8 cellular contexts compared by ENCODE assay signal in genomic region chr12:1595026-1595561, GRCh38. TPM values are rescaled to one million over a fixed set of nuclear protein-coding genes. Genes with fewer than 3 reads are reported as not detected.
DNase-seq lines count a peak whose midpoint lies in the region; ATAC-seq lines count a peak whose summit lies in the region.

No MANE protein-coding gene starts in this region.

- peaks cover 4 to 9% of the 10 kb centered on the region in 2 donors for H3K36me3 Mint-ChIP-seq in activated T-cell treated with anti-CD3 and anti-CD28 coated beads, Interleukin-2, amount 50 U/mL, for 72 hours (ENCODE audit: insufficient read depth in 2 of 2)
- peaks cover 15% of the 10 kb centered on the region for H3K36me3 Mint-ChIP-seq in activated T-helper 1 cell treated with anti-CD3 and anti-CD28 coated beads, Interleukin-12 subunit alpha, Interleukin-12 subunit beta, Interleukin-2, Interleukin-4 antibody, amounts not matched to agents 30 ng/mL and 10 ng/mL and 1 ng/mL, durations not matched to agents 14 hours and 24 hours and 36 hours (ENCODE audit: low read depth)

- no peaks in the 10 kb centered on the region for H3K9me3 Mint-ChIP-seq in activated T-cell treated with anti-CD3 and anti-CD28 coated beads, Interleukin-2, amount 50 U/mL, for 72 hours
- no peaks in the 10 kb centered on the region for H3K9me3 Mint-ChIP-seq in activated T-helper 1 cell treated with anti-CD3 and anti-CD28 coated beads, Interleukin-12 subunit alpha, Interleukin-12 subunit beta, Interleukin-2, Interleukin-4 antibody, amounts not matched to agents 30 ng/mL and 10 ng/mL and 1 ng/mL, durations not matched to agents 14 hours and 24 hours and 36 hours

- peak overlapping the region; percentile 89 for H3K27ac Mint-ChIP-seq in activated T-cell treated with anti-CD3 and anti-CD28 coated beads, Interleukin-2, amount 50 U/mL, for 72 hours
- H3K27ac Mint-ChIP-seq in activated T-helper 1 cell treated with anti-CD3 and anti-CD28 coated beads, Interleukin-12 subunit alpha, Interleukin-12 subunit beta, Interleukin-2, Interleukin-4 antibody, amounts not matched to agents 30 ng/mL and 10 ng/mL and 1 ng/mL, durations not matched to agents 14 hours and 24 hours and 36 hours: peak overlapping the region; percentile 92

- H3K4me3 Mint-ChIP-seq in activated T-cell treated with anti-CD3 and anti-CD28 coated beads, Interleukin-2, amount 50 U/mL, for 72 hours: peak overlapping the region; percentile 84 to 94
- peak overlapping the region; percentile 88 for H3K4me3 Mint-ChIP-seq in activated T-helper 1 cell treated with anti-CD3 and anti-CD28 coated beads, Interleukin-12 subunit alpha, Interleukin-12 subunit beta, Interleukin-2, Interleukin-4 antibody, amounts not matched to agents 30 ng/mL and 10 ng/mL and 1 ng/mL, durations not matched to agents 14 hours and 24 hours and 36 hours

- intact Hi-C loops in activated T-helper 1 cell treated with anti-CD3 and anti-CD28 coated beads, Interleukin-12 subunit alpha, Interleukin-12 subunit beta, Interleukin-2, Interleukin-4 antibody, amounts not matched to agents 30 ng/mL and 10 ng/mL and 1 ng/mL, durations not matched to agents 14 hours and 24 hours and 36 hours (cut with micrococcal nuclease): loop anchor here (1.0 to 10.0 kb wide), 5 partner anchors 10 to 1210 kb away; partner anchors contain the start of genes B4GALNT3, ERC1 and KDM5A
- intact Hi-C loops in left ventricle myocardium superior (cut with micrococcal nuclease): no loop called here

- DNase-seq in activated T-cell treated with anti-CD3 and anti-CD28 coated beads, Interleukin-2, amount 50 U/mL, for 72 hours: no peak
- DNase-seq in activated T-cell treated with anti-CD3 and anti-CD28 coated beads, Interleukin-2, amount 50 U/mL, for 1 hour: no peak
- no peak for DNase-seq in activated T-helper 1 cell treated with anti-CD3 and anti-CD28 coated beads, Interleukin-12 subunit alpha, Interleukin-12 subunit beta, Interleukin-2, Interleukin-4 antibody, amounts not matched to agents 30 ng/mL and 10 ng/mL and 1 ng/mL, durations not matched to agents 14 hours and 24 hours and 36 hours (ENCODE audit: low spot score)
- DNase-seq in left ventricle myocardium superior: no peak
- no peak for DNase-seq in skeletal muscle cell (ENCODE audit: low read depth)
- no peak for DNase-seq in NCI-H82 treated with DMSO at 0.1 percent for 48 hours (lab: John Stamatoyannopoulos, UW; ENCODE audit: unreplicated experiment)

- no peaks in the 10 kb centered on the region for H3K27me3 Mint-ChIP-seq in activated T-cell treated with anti-CD3 and anti-CD28 coated beads, Interleukin-2, amount 50 U/mL, for 72 hours (ENCODE audit: low read depth)
- H3K27me3 Mint-ChIP-seq in activated T-helper 1 cell treated with anti-CD3 and anti-CD28 coated beads, Interleukin-12 subunit alpha, Interleukin-12 subunit beta, Interleukin-2, Interleukin-4 antibody, amounts not matched to agents 30 ng/mL and 10 ng/mL and 1 ng/mL, durations not matched to agents 14 hours and 24 hours and 36 hours (ENCODE audit: insufficient read depth): no peaks in the 10 kb centered on the region

- no peak for ATAC-seq in activated T-cell treated with anti-CD3 and anti-CD28 coated beads, Interleukin-2, amount 50 U/mL, for 72 hours (replicated peaks in 1 of 2)
- ATAC-seq in left ventricle myocardium superior: peak; percentile 18
- no peak for ATAC-seq in GM18861 (IDR thresholded peaks at IDR 0.05; ENCODE audit: unreplicated experiment)
- ATAC-seq in HG03469 (IDR thresholded peaks at IDR 0.05; ENCODE audit: unreplicated experiment): no peak

- peaks cover 42% of the 10 kb centered on the region for H3K4me1 Mint-ChIP-seq in activated T-cell treated with anti-CD3 and anti-CD28 coated beads, Interleukin-2, amount 50 U/mL, for 72 hours (ENCODE audit: low read depth)
- peaks cover 42% of the 10 kb centered on the region for H3K4me1 Mint-ChIP-seq in activated T-helper 1 cell treated with anti-CD3 and anti-CD28 coated beads, Interleukin-12 subunit alpha, Interleukin-12 subunit beta, Interleukin-2, Interleukin-4 antibody, amounts not matched to agents 30 ng/mL and 10 ng/mL and 1 ng/mL, durations not matched to agents 14 hours and 24 hours and 36 hours (ENCODE audit: low read depth)

- peak overlapping the region; percentile 68 for H3K4me3 ChIP-seq in skeletal muscle cell (ENCODE audit: low read depth, low read length)

RNA-seq across cellular contexts. Expression of gene FBXL14, which starts 0.7 kb away (rescaled TPM):
- total RNA-seq in activated T-cell treated with anti-CD3 and anti-CD28 coated beads, Interleukin-2, amount 50 U/mL, for 72 hours: 10 to 100 TPM; 18.1 to 19.9 TPM
- 19.4 and 20.4 TPM in 2 replicates for total RNA-seq in activated T-helper 1 cell treated with anti-CD3 and anti-CD28 coated beads, Interleukin-12 subunit alpha, Interleukin-12 subunit beta, Interleukin-2, Interleukin-4 antibody, amounts not matched to agents 30 ng/mL and 10 ng/mL and 1 ng/mL, durations not matched to agents 14 hours and 24 hours and 36 hours
- 7.7 TPM for total RNA-seq in left ventricle myocardium superior

RNA-seq across cellular contexts. Expression of gene WNT5B, which starts 33.9 kb away (rescaled TPM):
- total RNA-seq in activated T-cell treated with anti-CD3 and anti-CD28 coated beads, Interleukin-2, amount 50 U/mL, for 72 hours: under 1 TPM; 0.22 to 0.51 TPM
- 1.1 and 2.0 TPM in 2 replicates for total RNA-seq in activated T-helper 1 cell treated with anti-CD3 and anti-CD28 coated beads, Interleukin-12 subunit alpha, Interleukin-12 subunit beta, Interleukin-2, Interleukin-4 antibody, amounts not matched to agents 30 ng/mL and 10 ng/mL and 1 ng/mL, durations not matched to agents 14 hours and 24 hours and 36 hours
- 2.4 TPM for total RNA-seq in left ventricle myocardium superior
